18 cellular contexts compared by ENCODE assay signal in the genomic region with DNA sequence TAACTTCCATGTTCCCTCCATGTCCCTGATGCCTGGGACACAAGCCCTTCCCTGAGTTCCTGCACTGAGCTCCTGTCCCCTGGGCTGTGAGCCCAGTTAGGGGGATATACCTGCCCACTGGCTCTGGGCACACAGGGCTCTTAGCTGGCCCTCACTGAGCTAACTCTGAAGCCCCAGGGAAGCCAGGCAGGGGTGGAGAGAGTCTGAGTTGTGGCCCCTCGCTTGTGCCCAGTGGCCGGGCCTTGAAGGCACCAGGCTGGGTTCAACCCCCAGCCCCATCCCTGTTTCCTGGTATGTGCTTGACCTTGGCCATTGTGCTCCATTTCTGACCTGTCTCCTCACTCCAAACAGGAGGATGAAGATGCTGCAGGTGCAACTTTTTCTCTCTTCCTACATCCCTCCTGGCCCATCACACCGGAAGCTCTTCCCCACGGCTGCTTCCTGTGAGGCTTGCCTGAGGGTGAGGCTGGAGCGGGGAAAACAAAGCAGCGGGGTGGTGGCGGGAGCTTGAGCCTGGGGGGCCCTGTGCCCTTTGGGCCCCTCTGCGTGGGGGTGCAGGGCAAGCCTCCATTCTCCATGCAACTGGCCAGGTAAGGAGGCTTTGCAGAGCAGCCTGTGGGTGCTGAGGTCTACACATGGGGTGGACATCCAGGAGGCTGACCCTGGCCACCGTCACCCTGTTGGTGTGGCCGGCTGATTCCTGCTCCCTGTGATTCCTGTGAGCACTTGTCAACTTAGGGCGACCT.
DNase-seq lines count a peak whose midpoint lies in the region; ATAC-seq and TF ChIP-seq lines count a peak whose summit lies in the region.
"Had no signal": no experiment of that assay in that cellular context is flagged by ENCODE, and none has a peak within 500 bp of the region (broad histone marks: within the 10 kb centered on the region; RNA-seq: fewer than 3 reads in every experiment).

No MANE protein-coding gene starts in this region.

- no peaks in the 10 kb centered on the region for H3K9me3 ChIP-seq in colonic mucosa

- H3K4me1 ChIP-seq in colonic mucosa: no peaks in the 10 kb centered on the region

- no peak for ATAC-seq in left lobe of liver
- ATAC-seq: GM23338 had no signal

- no peak overlapping the region for H3K4me3 ChIP-seq in colonic mucosa
- H3K4me3 ChIP-seq: GM23338 had no signal

- no peaks in the 10 kb centered on the region for H3K36me3 ChIP-seq in colonic mucosa

- peak; percentile 51 for DNase-seq in activated effector memory CD4-positive, alpha-beta T cell treated with anti-CD3 and anti-CD28 coated beads, Interleukin-2, amount 50 U/mL, for 16 hours
- DNase-seq in activated effector memory CD4-positive, alpha-beta T cell treated with Interleukin-2 at 50 U/mL for 16 hours: no peak
- DNase-seq in colonic mucosa (peak; percentile 8), left lobe of liver (ENCODE audit: low spot score) (peak; percentile 28), ureter (ENCODE audit: low spot score) (peak; percentile 22), epidermal melanocyte (ENCODE audit: insufficient read length, low spot score) (no peak), NCI-H510A treated with DMSO at 0.1 percent for 48 hours (lab: John Stamatoyannopoulos, UW) (no peak)
- no peak for DNase-seq in stimulated activated CD4-positive, alpha-beta T cell treated with anti-CD3 and anti-CD28 coated beads, Interleukin-4, amount 100 ng/mL, for 24 hours
- DNase-seq: GF-D8, NCI-H1436, NCI-H2029, NCI-H2171 treated with DMSO at 0.1 percent for 48 hours, NCI-H446 treated with DMSO at 0.1 percent for 48 hours, NCI-H748 treated with DMSO at 0.1 percent for 48 hours, RPMI8226 had no signal

- intact Hi-C loops in colonic mucosa (cut with DNase I): no loop called here

- H3K9ac ChIP-seq in colonic mucosa (ENCODE audit: low read depth in 2 of 2, low read length in 2 of 2): no peak overlapping the region
- H3K9ac ChIP-seq: KMS-11 had no signal

- H3K27me3 ChIP-seq in colonic mucosa: no peaks in the 10 kb centered on the region

- no peak for TF ChIP-seq CTCF in colonic mucosa (IDR thresholded peaks at IDR 0.05)

- H3K27ac ChIP-seq in colonic mucosa: no peak overlapping the region
- H3K27ac ChIP-seq: C4-2B, KMS-11 had no signal

Comparison
In these comparisons a context has a peak if more than half of its experiments do, and no peak if none do; other contexts are left out.
1. DNase-seq: peak in activated effector memory CD4-positive, alpha-beta T cell treated with anti-CD3 and anti-CD28 coated beads, Interleukin-2, amount 50 U/mL, for 16 hours (single experiment), colonic mucosa (single experiment), left lobe of liver (single experiment) and ureter (single experiment); none in activated effector memory CD4-positive, alpha-beta T cell treated with Interleukin-2 at 50 U/mL for 16 hours (single experiment), epidermal melanocyte (single experiment), NCI-H510A treated with DMSO at 0.1 percent for 48 hours (single experiment) and stimulated activated CD4-positive, alpha-beta T cell treated with anti-CD3 and anti-CD28 coated beads, Interleukin-4, amount 100 ng/mL, for 24 hours (single experiment).